22 cellular contexts compared by ENCODE assay signal in the genomic region with DNA sequence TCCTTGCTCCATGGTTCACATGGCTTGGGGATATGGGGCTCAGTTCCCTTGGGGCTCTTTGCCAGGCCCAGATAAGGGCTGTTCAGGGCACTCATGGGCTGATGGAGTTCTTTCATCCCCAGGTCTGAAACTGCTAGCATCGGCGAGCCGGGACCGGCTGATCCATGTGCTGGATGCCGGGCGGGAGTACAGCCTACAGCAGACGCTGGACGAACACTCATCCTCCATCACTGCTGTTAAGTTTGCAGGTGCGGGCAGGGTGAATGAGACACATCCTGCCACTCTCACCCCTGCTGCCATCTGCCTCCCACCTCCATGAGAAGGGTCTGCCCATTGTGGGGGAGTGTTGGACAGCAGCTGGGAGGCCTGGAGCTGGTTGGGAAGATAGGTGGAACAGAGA. TPM values are rescaled to one million over a fixed set of nuclear protein-coding genes. Genes with fewer than 3 reads are reported as not detected.
DNase-seq lines count a peak whose midpoint lies in the region; ATAC-seq and TF ChIP-seq lines count a peak whose summit lies in the region.
"Had no signal": no experiment of that assay in that cellular context is flagged by ENCODE, and none has a peak within 500 bp of the region (broad histone marks: within the 10 kb centered on the region; RNA-seq: fewer than 3 reads in every experiment).

No MANE protein-coding gene starts in this region.

- H2AFZ ChIP-seq in IMR-90 (replicated peaks; ENCODE audit: low read length, poor library complexity) = no peak overlapping the region

- no peak overlapping the region for H2BK15ac ChIP-seq in IMR-90 (ENCODE audit: low read depth, low read length)

- H3K56ac ChIP-seq in IMR-90 (ENCODE audit: extremely low read depth, insufficient read depth, low read length) = no peak overlapping the region

- H3K27ac ChIP-seq in IMR-90 (ENCODE audit: insufficient read depth, low read length) (no peak overlapping the region), RWPE1 (peak overlapping the region; percentile 12), spleen (no peak overlapping the region)
- H3K27ac ChIP-seq: BLaER1 had no signal

- CTCF ChIA-PET in IMR-90 (lab: Yijun Ruan, JAX) (no interaction called here), RWPE1 (lab: Yijun Ruan, JAX) (interaction anchor here (0.6 kb wide), 1 partner anchor 59 kb away, joined by 5 read pairs; no protein-coding TSS in a partner anchor)

- POLR2A ChIA-PET in IMR-90 (lab: Charles Lee; ENCODE audit: unreplicated experiment) (no interaction called here), RWPE1 (lab: Yijun Ruan, JAX; ENCODE audit: low non-redundant PET) (no interaction called here)

- in situ Hi-C loops in IMR-90 (cut with MboI; ENCODE audit: low sequenced_read_pairs) = no loop called here

- H3K4me2 ChIP-seq in IMR-90 (ENCODE audit: low read depth, low read length) = no peak overlapping the region
- H3K4me2 ChIP-seq: BLaER1 had no signal

- WGBS in IMR-90 (ENCODE audit: extremely low coverage in 2 of 2, insufficient read length in 1 of 2), 2 experiments = 96% methylated on average over 4 of the region's 9 CpGs; no CpG with 5 or more reads in 1 of the 2 experiments
- WGBS in spleen, 5 donors = 96 to 100% (median 98%) methylated on average over 1 to 9 of the region's 9 CpGs

- intact Hi-C loops in IMR-90 (cut with micrococcal nuclease) = loop anchor here (10.0 kb wide), 1 partner anchor 352 kb away; no protein-coding TSS in a partner anchor
- intact Hi-C loops in spleen (cut with DNase I; ENCODE audit: low total_unique reads) = loop anchor here (10.0 kb wide), 1 partner anchor 88 kb away; no protein-coding TSS in a partner anchor

- H2AK9ac ChIP-seq in IMR-90 (replicated peaks; ENCODE audit: low read depth, low read length, poor library complexity) = peak overlapping the region; percentile 40

- H3K14ac ChIP-seq in IMR-90 (replicated peaks; ENCODE audit: low read depth, low read length) = no peak overlapping the region

- TF ChIP-seq POLR2A in IMR-90 (IDR thresholded peaks at IDR 0.05; ENCODE audit: low read depth, low read length) (no peak), spleen (IDR thresholded peaks at IDR 0.05) (no peak)

- H3K18ac ChIP-seq in IMR-90 (ENCODE audit: low read depth, low read length) = no peak overlapping the region

- no peak overlapping the region for H4K5ac ChIP-seq in IMR-90 (ENCODE audit: low read depth, low read length)

- H3K4me3 ChIP-seq in IMR-90 (ENCODE audit: insufficient read depth, low read depth, low read length) = no peak overlapping the region
- H3K4me3 ChIP-seq in spleen = no peak overlapping the region
- H3K4me3 ChIP-seq: BLaER1, GM12878 had no signal

- H4K20me1 ChIP-seq in IMR-90 (ENCODE audit: insufficient read depth, low read length) = peaks cover 3% of the 10 kb centered on the region; the same call in 1 of the 2 replicates
- H4K20me1 ChIP-seq: BLaER1 had no signal

- H3K23ac ChIP-seq in IMR-90 (ENCODE audit: low read depth, low read length) = no peak overlapping the region

- TF ChIP-seq CTCF in IMR-90 (conservative IDR thresholded peaks at IDR 0.05; ENCODE audit: low read depth, low read length) (no peak), RWPE1 (conservative IDR thresholded peaks at IDR 0.05; ENCODE audit: low read depth) (no peak), spleen (IDR thresholded peaks at IDR 0.05 in 8 of 11, conservative IDR thresholded peaks at IDR 0.05 in 3 of 11) (no peak)

- no TSS peak for BruUV-seq in IMR-90 (replicated peaks; lab: Mats Ljungman, UMichigan)

- H3K36me3 ChIP-seq in IMR-90 (ENCODE audit: control insufficient read depth, insufficient read depth, low read length) (peaks cover 64% of the 10 kb centered on the region), spleen (peaks cover 0 to 100% (median 77%) of the 10 kb centered on the region in 6 donors)

- H4K91ac ChIP-seq in IMR-90 (ENCODE audit: insufficient read depth, low read depth, low read length) = no peak overlapping the region

- H3K79me1 ChIP-seq in IMR-90 (ENCODE audit: low read depth in 1 of 2, low read length in 2 of 2) = peaks cover 0 to 11% of the 10 kb centered on the region in 2 experiments; a peak in 1 of 4 replicates

- H3K4me1 ChIP-seq in IMR-90 (ENCODE audit: control insufficient read depth, insufficient read depth, low read length) (no peaks in the 10 kb centered on the region), spleen (peaks cover 0 to 2% (median 0%) of the 10 kb centered on the region in 6 donors)
- H3K4me1 ChIP-seq: BE2C had no signal

- H2BK20ac ChIP-seq in IMR-90 (ENCODE audit: low read depth, low read length) = no peak overlapping the region

- H2BK120ac ChIP-seq in IMR-90 (ENCODE audit: low read depth, low read length) = no peak overlapping the region

- H3K9me1 ChIP-seq in IMR-90 (ENCODE audit: insufficient read depth, low read length) = no peaks in the 10 kb centered on the region

- H3K4ac ChIP-seq in IMR-90 (ENCODE audit: low read depth, low read length) = no peak overlapping the region

- ATAC-seq in IMR-90 (ENCODE audit: low read depth) = no peak
- ATAC-seq in GM19328 (IDR thresholded peaks at IDR 0.05; ENCODE audit: unreplicated experiment) = no peak
- ATAC-seq: GM12878 had no signal

- H4K8ac ChIP-seq in IMR-90 (ENCODE audit: low read depth in 2 of 2, low read length in 2 of 2) = no peak overlapping the region

- H2AK5ac ChIP-seq in IMR-90 (ENCODE audit: low read depth, low read length) = no peak overlapping the region

- no peak for TF ChIP-seq RAD21 in IMR-90 (IDR thresholded peaks at IDR 0.05; ENCODE audit: low read length)

- H3K9ac ChIP-seq in IMR-90 (ENCODE audit: low read depth, low read length) = no peak overlapping the region
- H3K9ac ChIP-seq: BLaER1 had no signal

- no peaks in the 10 kb centered on the region for H3K27me3 ChIP-seq in IMR-90 (ENCODE audit: control insufficient read depth, insufficient read depth, low read length)
- no peaks in the 10 kb centered on the region for H3K27me3 ChIP-seq in spleen (replicated peaks in 1 of 7)
- H3K27me3 ChIP-seq: BE2C, BLaER1 had no signal

- H2BK5ac ChIP-seq in IMR-90 (ENCODE audit: low read depth, low read length, poor library complexity, severe bottlenecking) = no peak overlapping the region

- H3K9me3 ChIP-seq in IMR-90 (ENCODE audit: control insufficient read depth, insufficient read depth, low read length) (no peaks in the 10 kb centered on the region), spleen (no peaks in the 10 kb centered on the region)
- H3K9me3 ChIP-seq: BE2C, BLaER1 had no signal

- dilution Hi-C loops in IMR-90 (cut with HindIII; ENCODE audit: low sequenced_read_pairs, unreplicated experiment) = no loop called here

- DNase-seq in IMR-90 (no peak), RWPE1 (ENCODE audit: low spot score) (no peak), spleen (peak; percentile 65), HK-2 (ENCODE audit: unreplicated experiment) (no peak), globus pallidus (ENCODE audit: low spot score) (no peak)
- DNase-seq: 8988T; ACHN; BE2C; C1 segment of cervical spinal cord; CD4-positive, alpha-beta memory T cell; CD4-positive, CD25-positive, alpha-beta regulatory T cell; COR-L47; DMS 273 treated with DMSO at 0.1 percent for 48 hours; DMS153; DMS53; DMS79; DND-41; EL; GDM1 had no signal

TF ChIP-seq in IMR-90, 13 proteins besides CTCF, POLR2A, EP300 and RAD21:
- TF ChIP-seq RCOR1 (IDR thresholded peaks at IDR 0.05; ENCODE audit: insufficient replicate concordance, low read length) = no peak
TF ChIP-seq in IMR-90: peak in this region for 0.

RNA-seq across cellular contexts. Expression of a gene that starts 11.1 kb away (rescaled TPM):
- total RNA-seq in IMR-90 (2012; rRNA removed) (3.6 and 5.0 TPM in 2 replicates), spleen (10 to 100 TPM in 5 of 7 donors, 1 to 10 TPM in 2; 3.2 to 20.1 (median 13.0) TPM)
- polyA plus RNA-seq in IMR-90 (2012; rRNA removed) (6.3 and 8.1 TPM in 2 replicates), spleen (10 to 100 TPM in 1 of 3 donors, 1 to 10 TPM in 2; 5.2 to 10.9 (median 8.6) TPM)
- 7.9 and 8.2 TPM in 2 replicates for polyA plus RNA-seq in IMR-90 (2012; cell fraction: cytosol; rRNA removed)
- 12.6 and 22.4 TPM in 2 replicates for polyA plus RNA-seq in IMR-90 (2012; cell fraction: nucleus; rRNA removed; ENCODE audit: low replicate concordance)

RNA-seq across cellular contexts. Expression of a gene that starts 21.9 kb away (rescaled TPM):
- total RNA-seq in IMR-90 (2012; rRNA removed) (under 0.01 and 0.18 TPM in 2 replicates), spleen (10 to 100 TPM in 4 of 7 donors, 1 to 10 TPM in 3; 4.0 to 14.4 (median 10.2) TPM)
- polyA plus RNA-seq in IMR-90 (2012; rRNA removed) (3.1 and 5.8 TPM in 2 replicates), spleen (10 to 100 TPM; 10.6 to 20.8 (median 18.5) TPM)
- 0.90 and 1.6 TPM in 2 replicates for polyA plus RNA-seq in IMR-90 (2012; cell fraction: cytosol; rRNA removed)
- polyA plus RNA-seq in IMR-90 (2012; cell fraction: nucleus; rRNA removed; ENCODE audit: low replicate concordance) = 31.6 and 69.2 TPM in 2 replicates

RNA-seq across cellular contexts. Expression of a gene that starts 42.5 kb away (rescaled TPM):
- 10.3 and 12.5 TPM in 2 replicates for total RNA-seq in IMR-90 (2012; rRNA removed)
- 14.7 and 15.3 TPM in 2 replicates for polyA plus RNA-seq in IMR-90 (2012; rRNA removed)
- 4.8 and 6.1 TPM in 2 replicates for polyA plus RNA-seq in IMR-90 (2012; cell fraction: cytosol; rRNA removed)
- polyA plus RNA-seq in IMR-90 (2012; cell fraction: nucleus; rRNA removed; ENCODE audit: low replicate concordance) = 40.6 and 67.6 TPM in 2 replicates
- 10 to 100 TPM; 19.9 to 44.5 (median 37.4) TPM for total RNA-seq in spleen
- 10 to 100 TPM in 2 of 3 donors, 1 to 10 TPM in 1; 2.4 to 16.6 (median 12.5) TPM for polyA plus RNA-seq in spleen
